In the genomic region with DNA sequence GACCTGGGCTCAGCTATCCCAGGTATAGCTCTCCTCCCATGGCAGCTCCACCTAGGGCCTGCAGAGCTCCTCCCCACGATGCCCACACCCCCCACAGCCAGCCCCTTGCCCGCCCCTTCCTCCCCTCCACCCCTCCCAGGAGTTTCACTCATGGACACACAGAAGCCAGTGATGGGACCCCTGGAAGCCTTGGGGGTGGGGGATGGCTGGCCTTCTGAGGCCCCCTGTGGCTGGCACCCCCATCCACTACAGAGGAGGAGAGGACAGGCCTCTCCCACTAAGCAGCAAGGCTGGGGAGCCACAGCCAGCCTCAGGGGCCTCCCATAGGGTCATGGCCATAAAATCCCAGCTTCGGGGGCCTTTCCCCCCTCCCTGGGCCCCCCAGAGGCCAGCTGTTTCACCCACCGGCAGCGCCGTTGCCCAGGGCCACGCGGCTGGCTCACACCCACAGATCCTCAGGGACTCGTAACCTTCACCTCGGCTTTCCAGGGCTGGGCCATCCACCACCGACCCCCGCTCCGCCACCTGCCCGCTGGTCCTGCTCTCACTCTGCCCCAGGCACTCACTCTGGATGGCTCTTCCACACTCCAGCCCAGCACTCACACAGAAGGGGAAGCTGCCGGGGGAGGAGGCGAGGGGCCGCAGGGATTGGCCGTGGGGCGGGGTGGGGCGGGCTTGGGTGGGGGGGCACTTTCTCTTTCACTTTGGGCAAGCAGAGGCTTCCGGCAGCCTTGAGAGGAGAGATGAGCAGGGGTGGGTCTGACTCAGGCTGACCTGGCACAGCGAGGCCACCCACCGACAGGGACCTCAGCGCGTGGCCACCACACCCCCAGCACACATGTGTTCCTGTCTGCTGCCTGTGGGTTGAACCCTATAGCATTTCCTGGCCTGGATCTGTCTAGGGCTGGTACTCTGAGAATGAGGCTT, we compare ENCODE assay signal across 1 cellular context.
TF ChIP-seq lines count a peak whose summit lies in the region.

No MANE protein-coding gene starts in this region.

TF ChIP-seq in SK-N-SH, 30 proteins besides CTCF, POLR2A, EP300 and RAD21:
- TF ChIP-seq MXI1 (IDR thresholded peaks at IDR 0.05; ENCODE audit: low read depth, low read length) (peak; percentile 91), ELF1 (IDR thresholded peaks at IDR 0.05) (no peak), EZH2phosphoT487 (IDR thresholded peaks at IDR 0.05; ENCODE audit: borderline replicate concordance, low read depth) (no peak), TAF1 (IDR thresholded peaks at IDR 0.05; ENCODE audit: borderline replicate concordance, low read depth, low read length) (peak; percentile 63; the same call in 1 of the 2 replicates), POLR2AphosphoS5 (IDR thresholded peaks at IDR 0.05; ENCODE audit: low read depth, low read length) (peak; percentile 58; the same call in 1 of the 2 replicates), RFX5 (IDR thresholded peaks at IDR 0.05; ENCODE audit: low read length) (no peak), TCF12 (IDR thresholded peaks at IDR 0.05) (no peak), GATA2 (CRISPR knock-in tag; IDR thresholded peaks at IDR 0.05) (no peak), SIN3A (IDR thresholded peaks at IDR 0.05; ENCODE audit: borderline replicate concordance, low read depth, low read length) (no peak), YY1 (IDR thresholded peaks at IDR 0.05; ENCODE audit: low read depth) (no peak), RXRA (IDR thresholded peaks at IDR 0.05; ENCODE audit: borderline replicate concordance, low read depth) (no peak), ZBTB33 (IDR thresholded peaks at IDR 0.05; ENCODE audit: borderline replicate concordance, low read depth) (no peak), RCOR1 (IDR thresholded peaks at IDR 0.05; ENCODE audit: low read length) (no peak), MEF2A (IDR thresholded peaks at IDR 0.05; ENCODE audit: borderline replicate concordance, low read depth) (no peak), FOXJ3 (CRISPR knock-in tag; IDR thresholded peaks at IDR 0.05) (no peak), FOXM1 (IDR thresholded peaks at IDR 0.05; ENCODE audit: low read depth) (no peak), CHD2 (IDR thresholded peaks at IDR 0.05; ENCODE audit: low read length, partially characterized antibody) (no peak)
- TF ChIP-seq, protein P1, sequence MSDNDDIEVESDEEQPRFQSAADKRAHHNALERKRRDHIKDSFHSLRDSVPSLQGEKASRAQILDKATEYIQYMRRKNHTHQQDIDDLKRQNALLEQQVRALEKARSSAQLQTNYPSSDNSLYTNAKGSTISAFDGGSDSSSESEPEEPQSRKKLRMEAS (IDR thresholded peaks at IDR 0.05; ENCODE audit: low read depth), result peak; percentile 90
- TF ChIP-seq, protein P2, sequence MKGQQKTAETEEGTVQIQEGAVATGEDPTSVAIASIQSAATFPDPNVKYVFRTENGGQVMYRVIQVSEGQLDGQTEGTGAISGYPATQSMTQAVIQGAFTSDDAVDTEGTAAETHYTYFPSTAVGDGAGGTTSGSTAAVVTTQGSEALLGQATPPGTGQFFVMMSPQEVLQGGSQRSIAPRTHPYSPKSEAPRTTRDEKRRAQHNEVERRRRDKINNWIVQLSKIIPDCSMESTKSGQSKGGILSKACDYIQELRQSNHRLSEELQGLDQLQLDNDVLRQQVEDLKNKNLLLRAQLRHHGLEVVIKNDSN (IDR thresholded peaks at IDR 0.05; ENCODE audit: borderline replicate concordance, low read depth), result no peak
